Comparison of ENCODE assay signal across 8 cellular contexts in the genomic region with DNA sequence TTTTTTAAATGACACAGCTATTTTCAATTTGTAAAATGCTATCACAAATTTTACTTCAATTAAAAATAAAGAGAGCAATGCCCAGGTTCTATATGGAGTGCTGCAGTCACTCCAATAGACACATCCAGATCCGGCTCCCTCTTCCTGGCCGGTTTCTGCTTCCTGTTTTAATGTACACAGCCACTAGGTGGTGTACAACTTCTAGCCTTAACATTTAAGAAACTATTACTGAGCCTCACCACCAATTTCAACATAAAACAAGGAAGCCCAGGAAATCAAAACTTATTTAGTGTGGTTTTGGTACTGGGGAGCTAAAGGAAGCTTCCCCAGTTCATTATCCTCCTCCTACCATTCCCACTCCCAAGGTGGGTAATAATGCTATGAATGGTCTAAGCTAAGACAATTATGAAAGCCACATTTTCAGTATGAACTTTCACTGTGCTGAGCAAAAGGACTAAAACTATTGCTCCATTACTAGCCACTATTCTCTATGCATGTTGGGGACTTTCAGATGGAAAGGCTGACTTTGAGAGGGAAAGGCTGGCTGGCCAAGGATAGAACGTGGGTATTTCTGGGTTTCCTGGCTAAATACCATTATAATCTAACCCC. TPM values are rescaled to one million over a fixed set of nuclear protein-coding genes. Genes with fewer than 3 reads are reported as not detected.
A peak's percentile ranks its signal among the peaks of the same experiment; 100 is the strongest.
DNase-seq lines count a peak whose midpoint lies in the region; ATAC-seq and TF ChIP-seq lines count a peak whose summit lies in the region.

No MANE protein-coding gene starts in this region.

- H3K4me1 Mint-ChIP-seq in activated naive CD8-positive, alpha-beta T cell treated with anti-CD3 and anti-CD28 coated beads, Interleukin-2, amount 50 U/mL, for 24 hours, result peaks cover 11% of the 10 kb centered on the region

- H3K4me1 ChIP-seq in Peyer's patch, result peaks cover 0 to 9% (median 0%) of the 10 kb centered on the region in 4 donors

- peak overlapping the region in 2 of 4 donors; percentile 13 to 50 for H3K27ac ChIP-seq in Peyer's patch

- no peaks in the 10 kb centered on the region for H3K27me3 Mint-ChIP-seq in activated naive CD8-positive, alpha-beta T cell treated with anti-CD3 and anti-CD28 coated beads, Interleukin-2, amount 50 U/mL, for 24 hours

- H3K36me3 ChIP-seq in Peyer's patch, result peaks cover 0 to 72% (median 0%) of the 10 kb centered on the region in 3 donors

- DNase-seq in GDM1 (lab: John Stamatoyannopoulos, UW), result peak; percentile 49
- peak; percentile 49 for DNase-seq in LNCaP clone FGC (ENCODE audit: low read depth)
- DNase-seq in Peyer's patch, result peak in 2 of 3 donors; percentile 31 to 75
- DNase-seq in activated naive CD8-positive, alpha-beta T cell treated with anti-CD3 and anti-CD28 coated beads, Interleukin-2, amount 50 U/mL, for 24 hours, result peak; percentile 16
- DNase-seq in head of caudate nucleus, result peak in 34 of 42 donors; percentile 14 to 85 (median 64)
- peak; percentile 94 for DNase-seq in pons (ENCODE audit: low spot score)

- intact Hi-C loops in head of caudate nucleus (cut with DNase I), result loop anchor here (2.0 to 10.0 kb wide), 3 partner anchors 35 to 223 kb away; no protein-coding TSS in a partner anchor

- TF ChIP-seq CTCF in LNCaP clone FGC (IDR thresholded peaks at IDR 0.05; ENCODE audit: control insufficient read depth, extremely low read depth, insufficient read depth) (peak; percentile 80), Peyer's patch (IDR thresholded peaks at IDR 0.05) (peak; percentile 46 to 94 (median 86))

- ATAC-seq in activated naive CD8-positive, alpha-beta T cell treated with anti-CD3 and anti-CD28 coated beads, Interleukin-2, amount 50 U/mL, for 24 hours, result peak; percentile 61
- ATAC-seq in GM21423 (IDR thresholded peaks at IDR 0.05; ENCODE audit: unreplicated experiment) (no peak), GM18502 (IDR thresholded peaks at IDR 0.05; ENCODE audit: poor library complexity, unreplicated experiment) (no peak)

- no peaks in the 10 kb centered on the region for H3K9me3 Mint-ChIP-seq in activated naive CD8-positive, alpha-beta T cell treated with anti-CD3 and anti-CD28 coated beads, Interleukin-2, amount 50 U/mL, for 24 hours

- no peaks in the 10 kb centered on the region for H3K27me3 ChIP-seq in Peyer's patch

- no peak overlapping the region for H3K4me3 Mint-ChIP-seq in activated naive CD8-positive, alpha-beta T cell treated with anti-CD3 and anti-CD28 coated beads, Interleukin-2, amount 50 U/mL, for 24 hours

- TF ChIP-seq POLR2A in Peyer's patch (IDR thresholded peaks at IDR 0.05), result no peak

- H3K4me3 ChIP-seq in LNCaP clone FGC (ENCODE audit: low read depth, low read length) (no peak overlapping the region), Peyer's patch (no peak overlapping the region)

- no peak overlapping the region for H3K27ac Mint-ChIP-seq in activated naive CD8-positive, alpha-beta T cell treated with anti-CD3 and anti-CD28 coated beads, Interleukin-2, amount 50 U/mL, for 24 hours

- H3K9me3 ChIP-seq in Peyer's patch, result no peaks in the 10 kb centered on the region

- H3K36me3 Mint-ChIP-seq in activated naive CD8-positive, alpha-beta T cell treated with anti-CD3 and anti-CD28 coated beads, Interleukin-2, amount 50 U/mL, for 24 hours (ENCODE audit: low read depth), result peaks cover 51% of the 10 kb centered on the region

RNA-seq across cellular contexts. Expression of gene MTMR11, which starts 25.5 kb away (rescaled TPM):
- total RNA-seq in Peyer's patch, result 100 to 1,000 TPM in 3 of 4 donors, 10 to 100 TPM in 1; 47.9 to 210 (median 175) TPM

RNA-seq across cellular contexts. Expression of gene SF3B4, which starts 34.5 kb away (rescaled TPM):
- 10 to 100 TPM; 21.0 to 32.2 (median 28.2) TPM for total RNA-seq in Peyer's patch

RNA-seq across cellular contexts. Expression of gene SV2A, which starts 44.5 kb away (rescaled TPM):
- total RNA-seq in Peyer's patch, result 1 to 10 TPM in 3 of 4 donors, under 1 TPM in 1; 0.70 to 3.3 (median 2.2) TPM

RNA-seq across cellular contexts. Expression of gene OTUD7B, which starts 48.4 kb away (rescaled TPM):
- 10 to 100 TPM; 12.4 to 22.0 (median 19.5) TPM for total RNA-seq in Peyer's patch

Comparison
In these comparisons a context has a peak if more than half of its experiments do, and no peak if none do; other contexts are left out.
1. DNase-seq: peak in every context shown above with its lines; median percentile 94 in pons; 64 in head of caudate nucleus; 53 in Peyer's patch; 49 in GDM1; 49 in LNCaP clone FGC; 16 in activated naive CD8-positive, alpha-beta T cell treated with anti-CD3 and anti-CD28 coated beads, Interleukin-2, amount 50 U/mL, for 24 hours.